Comparison of ENCODE assay signal across 1 cellular context in genomic region chr3:13308406-13308805, GRCh38.
TF ChIP-seq lines count a peak whose summit lies in the region.

No MANE protein-coding gene starts in this region.

TF ChIP-seq in HepG2, 621 proteins besides CTCF, POLR2A, EP300 and RAD21 (continued from another document):
- TF ChIP-seq CEBPZ (IDR thresholded peaks at IDR 0.05; ENCODE audit: low read length) (no peak), ZFP91 (CRISPR knock-in tag; IDR thresholded peaks at IDR 0.05; ENCODE audit: borderline replicate concordance) (no peak), STAG1 (CRISPR knock-in tag; IDR thresholded peaks at IDR 0.05) (peak; percentile 69)
